ENCODE assay signal across 13 cellular contexts in the genomic region with DNA sequence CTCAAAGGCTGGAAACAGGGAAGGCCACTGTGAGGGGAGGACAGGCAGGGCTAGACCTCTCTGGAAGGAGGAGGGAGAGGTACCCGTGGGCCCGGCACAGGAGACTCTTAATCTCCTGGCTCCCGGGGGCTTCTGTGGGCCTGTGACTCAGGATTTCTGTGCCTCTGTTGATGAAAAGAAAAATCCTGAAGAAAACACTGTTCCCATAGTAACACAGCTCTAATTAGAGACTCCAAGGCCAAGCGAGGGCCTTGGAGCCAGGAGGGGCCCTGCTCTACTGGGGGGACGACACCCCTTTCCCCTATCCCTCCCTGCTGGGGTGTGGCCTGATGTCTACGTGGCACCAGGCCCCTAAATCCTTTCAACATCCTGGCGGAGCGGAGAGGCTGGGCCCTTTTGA. TPM values are rescaled to one million over a fixed set of nuclear protein-coding genes. Genes with fewer than 3 reads are reported as not detected.
DNase-seq lines count a peak whose midpoint lies in the region; ATAC-seq and TF ChIP-seq lines count a peak whose summit lies in the region.
"Had no signal": no experiment of that assay in that cellular context is flagged by ENCODE, and none has a peak within 500 bp of the region (broad histone marks: within the 10 kb centered on the region; RNA-seq: fewer than 3 reads in every experiment).

No MANE protein-coding gene starts in this region.

- H3K9me2 ChIP-seq in GM23338 (ENCODE audit: insufficient read depth), result no peaks in the 10 kb centered on the region

- H3K27me3 Mint-ChIP-seq in GM23338 (ENCODE audit: insufficient read depth, low read depth, poor library complexity), result peaks cover 39% of the 10 kb centered on the region

- peak overlapping the region; percentile 70; the same call in 1 of the 2 replicates for H3K27ac Mint-ChIP-seq in GM23338

- H3K4me3 Mint-ChIP-seq in GM23338, result peak overlapping the region; percentile 34; the same call in 1 of the 3 replicates

- H3K4me3 ChIP-seq in GM23338 (0 out of 2 replicates have a peak overlapping the region, but pooled peaks have one; percentile 38), adipocyte (ENCODE audit: low read length) (no peak overlapping the region), fibroblast of pulmonary artery (replicated peaks; ENCODE audit: low read depth, low read length) (no peak overlapping the region), skeletal muscle satellite cell (ENCODE audit: low read length) (peak overlapping the region; percentile 8)
- H3K4me3 ChIP-seq: testis had no signal

- H3K9me3 Mint-ChIP-seq in GM23338, result no peaks in the 10 kb centered on the region; the same call in none of the 3 replicates

- H3K27me3 ChIP-seq in GM23338 (ENCODE audit: insufficient read depth) (no peaks in the 10 kb centered on the region), adipocyte (replicated peaks; ENCODE audit: control insufficient read depth, insufficient read depth, low read length) (no peaks in the 10 kb centered on the region), skeletal muscle satellite cell (ENCODE audit: control insufficient read depth, insufficient read depth, low read length) (no peaks in the 10 kb centered on the region)
- H3K27me3 ChIP-seq: testis had no signal

- peak overlapping the region; percentile 65; the same call in 1 of the 2 replicates for H3K4me2 ChIP-seq in GM23338
- peak overlapping the region; percentile 68 for H3K4me2 ChIP-seq in skeletal muscle satellite cell (ENCODE audit: low read length)

- peaks cover 35% of the 10 kb centered on the region for H3K4me1 Mint-ChIP-seq in GM23338

- no peak for ATAC-seq in GM23338
- ATAC-seq in GM21526 (IDR thresholded peaks at IDR 0.05; ENCODE audit: low FRiP score, unreplicated experiment), result no peak
- no peak for ATAC-seq in HG03342 (IDR thresholded peaks at IDR 0.05; ENCODE audit: unreplicated experiment)

- H2AFZ ChIP-seq in GM23338, result no peak overlapping the region

- peaks cover 75% of the 10 kb centered on the region for H4K20me1 ChIP-seq in GM23338 (replicated peaks; ENCODE audit: insufficient read depth)

- H3K9ac ChIP-seq in adipocyte (ENCODE audit: low read length) (peak overlapping the region; percentile 42), skeletal muscle satellite cell (ENCODE audit: low read depth, low read length) (peak overlapping the region; percentile 54)

- H3K79me2 ChIP-seq in GM23338 (replicated peaks; ENCODE audit: insufficient read depth), result peaks cover 90% of the 10 kb centered on the region

- peak overlapping the region; percentile 63; the same call in 1 of the 2 replicates for H3K27ac ChIP-seq in GM23338 (ENCODE audit: low read depth)

- H3F3A ChIP-seq in GM23338 (replicated peaks; ENCODE audit: low read depth), result peaks cover 38% of the 10 kb centered on the region; the same call in 1 of the 2 replicates

- H3K36me3 ChIP-seq in GM23338 (ENCODE audit: insufficient read depth) (peaks cover 5% of the 10 kb centered on the region; the same call in 1 of the 2 replicates), adipocyte (ENCODE audit: control insufficient read depth, insufficient read depth, low read length, severe bottlenecking) (no peaks in the 10 kb centered on the region), skeletal muscle satellite cell (ENCODE audit: insufficient read depth, low read length) (peaks cover 12% of the 10 kb centered on the region)

- H3K36me3 Mint-ChIP-seq in GM23338 (ENCODE audit: low read depth), result peaks cover 31% of the 10 kb centered on the region

- no peak for TF ChIP-seq CTCF in GM23338 (conservative IDR thresholded peaks at IDR 0.05; ENCODE audit: low read depth in 2 of 2)
- TF ChIP-seq CTCF in fibroblast of pulmonary artery (IDR thresholded peaks at IDR 0.05; ENCODE audit: low read length, missing control alignments), result no peak

- H3K4me1 ChIP-seq in GM23338 (ENCODE audit: insufficient read depth), result peaks cover 49% of the 10 kb centered on the region
- peaks cover 34% of the 10 kb centered on the region for H3K4me1 ChIP-seq in adipocyte (ENCODE audit: control insufficient read depth, insufficient read depth, low read length)
- H3K4me1 ChIP-seq in skeletal muscle satellite cell (ENCODE audit: control insufficient read depth, insufficient read depth, low read length), result peaks cover 38% of the 10 kb centered on the region

- no peak for DNase-seq in GM23338 (ENCODE audit: low spot score)
- DNase-seq in adipocyte (ENCODE audit: low read depth), result peak; percentile 57
- DNase-seq in fibroblast of pulmonary artery (ENCODE audit: low read depth), result peak; percentile 35
- DNase-seq in NOMO-1 treated with dmso at 0.1 percent for 144 hours (lab: John Stamatoyannopoulos, UW; ENCODE audit: unreplicated experiment), result no peak
- DNase-seq in C1 segment of cervical spinal cord (lab: John Stamatoyannopoulos, UW), result no peak
- DNase-seq: activated CD4-positive, alpha-beta T cell treated with anti-CD3 and anti-CD28 coated beads for 4 hours; activated naive CD4-positive, alpha-beta T cell treated with anti-CD3 and anti-CD28 coated beads, Interleukin-2, amount 50 U/mL, for 16 hours; NCI-H226; stimulated activated CD4-positive, alpha-beta T cell treated with anti-CD3 and anti-CD28 coated beads, Interleukin-4, amount 100 ng/mL, for 24 hours had no signal

- H3K9me3 ChIP-seq in adipocyte (ENCODE audit: control insufficient read depth, low read length) (no peaks in the 10 kb centered on the region), skeletal muscle satellite cell (replicated peaks; ENCODE audit: low read length) (no peaks in the 10 kb centered on the region)
- H3K9me3 ChIP-seq: testis had no signal

TF ChIP-seq in GM23338, 12 proteins besides CTCF, POLR2A, EP300 and RAD21 (continues in another document):
- TF ChIP-seq ZNF331 (CRISPR knock-in tag; IDR thresholded peaks at IDR 0.05; ENCODE audit: low read depth) (no peak), CREB1 (CRISPR knock-in tag; IDR thresholded peaks at IDR 0.05; ENCODE audit: low read depth) (no peak), ZNF114 (CRISPR knock-in tag; IDR thresholded peaks at IDR 0.05) (no peak), NANOG (IDR thresholded peaks at IDR 0.05; ENCODE audit: borderline replicate concordance) (no peak), POLR2AphosphoS5 (IDR thresholded peaks at IDR 0.05; ENCODE audit: low read depth) (no peak), JUNB (IDR thresholded peaks at IDR 0.05; ENCODE audit: unreplicated experiment) (no peak), STAT1 (IDR thresholded peaks at IDR 0.05; ENCODE audit: unreplicated experiment) (no peak), ETS1 (IDR thresholded peaks at IDR 0.05) (no peak), EZH2 (IDR thresholded peaks at IDR 0.05; ENCODE audit: low read depth, unreplicated experiment) (no peak)
- TF ChIP-seq, protein P1, sequence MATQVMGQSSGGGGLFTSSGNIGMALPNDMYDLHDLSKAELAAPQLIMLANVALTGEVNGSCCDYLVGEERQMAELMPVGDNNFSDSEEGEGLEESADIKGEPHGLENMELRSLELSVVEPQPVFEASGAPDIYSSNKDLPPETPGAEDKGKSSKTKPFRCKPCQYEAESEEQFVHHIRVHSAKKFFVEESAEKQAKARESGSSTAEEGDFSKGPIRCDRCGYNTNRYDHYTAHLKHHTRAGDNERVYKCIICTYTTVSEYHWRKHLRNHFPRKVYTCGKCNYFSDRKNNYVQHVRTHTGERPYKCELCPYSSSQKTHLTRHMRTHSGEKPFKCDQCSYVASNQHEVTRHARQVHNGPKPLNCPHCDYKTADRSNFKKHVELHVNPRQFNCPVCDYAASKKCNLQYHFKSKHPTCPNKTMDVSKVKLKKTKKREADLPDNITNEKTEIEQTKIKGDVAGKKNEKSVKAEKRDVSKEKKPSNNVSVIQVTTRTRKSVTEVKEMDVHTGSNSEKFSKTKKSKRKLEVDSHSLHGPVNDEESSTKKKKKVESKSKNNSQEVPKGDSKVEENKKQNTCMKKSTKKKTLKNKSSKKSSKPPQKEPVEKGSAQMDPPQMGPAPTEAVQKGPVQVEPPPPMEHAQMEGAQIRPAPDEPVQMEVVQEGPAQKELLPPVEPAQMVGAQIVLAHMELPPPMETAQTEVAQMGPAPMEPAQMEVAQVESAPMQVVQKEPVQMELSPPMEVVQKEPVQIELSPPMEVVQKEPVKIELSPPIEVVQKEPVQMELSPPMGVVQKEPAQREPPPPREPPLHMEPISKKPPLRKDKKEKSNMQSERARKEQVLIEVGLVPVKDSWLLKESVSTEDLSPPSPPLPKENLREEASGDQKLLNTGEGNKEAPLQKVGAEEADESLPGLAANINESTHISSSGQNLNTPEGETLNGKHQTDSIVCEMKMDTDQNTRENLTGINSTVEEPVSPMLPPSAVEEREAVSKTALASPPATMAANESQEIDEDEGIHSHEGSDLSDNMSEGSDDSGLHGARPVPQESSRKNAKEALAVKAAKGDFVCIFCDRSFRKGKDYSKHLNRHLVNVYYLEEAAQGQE (IDR thresholded peaks at IDR 0.05; ENCODE audit: unreplicated experiment), result no peak

RNA-seq across cellular contexts. Expression of gene FSCN1, which starts 5.2 kb away (rescaled TPM):
- 654 and 734 TPM in 2 replicates for total RNA-seq in GM23338 (2014; rRNA removed; shearing (Covaris generic))
- polyA plus RNA-seq in GM23338 (2016; fragmentation: Nextera tagmentation; extraction: Ambion mirVana), result 135 and 146 TPM in 2 replicates
- total RNA-seq in skeletal muscle satellite cell (2012; rRNA removed), result 267 and 317 TPM in 2 replicates

Comparison
In these comparisons a context has a peak if more than half of its experiments do, and no peak if none do; other contexts are left out.
1. DNase-seq: peak in adipocyte (single experiment) and fibroblast of pulmonary artery (single experiment); none in GM23338 (single experiment), NOMO-1 treated with dmso at 0.1 percent for 144 hours (single experiment) and C1 segment of cervical spinal cord (0 of 14).
2. H3K4me3 ChIP-seq: peak in GM23338 (single experiment) and skeletal muscle satellite cell (single experiment); none in adipocyte (single experiment) and fibroblast of pulmonary artery (single experiment).